ENCODE assay signal across 29 cellular contexts in genomic region chr2:222439692-222440091, GRCh38. TPM values are rescaled to one million over a fixed set of nuclear protein-coding genes. Genes with fewer than 3 reads are reported as not detected.
"Had no signal": no experiment of that assay in that cellular context is flagged by ENCODE, and none has a peak within 500 bp of the region (broad histone marks: within the 10 kb centered on the region; RNA-seq: fewer than 3 reads in every experiment).

No MANE protein-coding gene starts in this region.

- H3K4me3 ChIP-seq: breast epithelium, gastrocnemius medialis, hepatocyte, lung, pancreas, prostate gland, upper lobe of left lung, vagina had no signal

- H3K27ac Mint-ChIP-seq: activated naive CD4-positive, alpha-beta T cell treated with anti-CD3 and anti-CD28 coated beads, Interleukin-2, amount 50 U/mL, for 72 hours; activated T-cell treated with anti-CD3 and anti-CD28 coated beads, Interleukin-2, amount 50 U/mL, for 72 hours; stimulated activated effector memory CD8-positive, alpha-beta T cell treated with anti-CD3 and anti-CD28 coated beads, Interleukin-12 subunit alpha, Interleukin-12 subunit beta, amount 100 ng/mL, for 72 hours; stimulated activated naive CD8-positive, alpha-beta T cell treated with anti-CD3 and anti-CD28 coated beads, Interleukin-15, Interleukin-2, amounts not matched to agents 100 ng/mL and 50 ng/mL, for 24 hours had no signal

- H3K79me2 ChIP-seq: hepatocyte had no signal

- H3K36me3 ChIP-seq: breast epithelium, gastrocnemius medialis, pancreas, prostate gland, upper lobe of left lung, vagina had no signal

- H3K27me3 ChIP-seq: breast epithelium, gastrocnemius medialis, hepatocyte, pancreas, upper lobe of left lung, vagina had no signal

- H2AFZ ChIP-seq: hepatocyte had no signal

- H3K4me3 Mint-ChIP-seq: activated T-cell treated with anti-CD3 and anti-CD28 coated beads, Interleukin-2, amount 50 U/mL, for 72 hours; central memory CD8-positive, alpha-beta T cell; naive B cell; neural crest cell; stimulated activated effector memory CD8-positive, alpha-beta T cell treated with anti-CD3 and anti-CD28 coated beads, Interleukin-12 subunit alpha, Interleukin-12 subunit beta, amount 100 ng/mL, for 72 hours; stimulated activated naive CD8-positive, alpha-beta T cell treated with anti-CD3 and anti-CD28 coated beads, Interleukin-15, Interleukin-2, amounts not matched to agents 100 ng/mL and 50 ng/mL, for 24 hours had no signal

- H3K4me1 ChIP-seq: breast epithelium, gastrocnemius medialis, pancreas, prostate gland, vagina had no signal

- FAIRE-seq: pancreas, TTC549 had no signal

- ATAC-seq: activated naive CD4-positive, alpha-beta T cell treated with anti-CD3 and anti-CD28 coated beads, Interleukin-2, amount 50 U/mL, for 72 hours; activated T-cell treated with anti-CD3 and anti-CD28 coated beads, Interleukin-2, amount 50 U/mL, for 72 hours; gastrocnemius medialis; right cardiac atrium; stimulated activated effector memory CD8-positive, alpha-beta T cell treated with anti-CD3 and anti-CD28 coated beads, Interleukin-12 subunit alpha, Interleukin-12 subunit beta, amount 100 ng/mL, for 72 hours had no signal

- H3K27me3 Mint-ChIP-seq: central memory CD8-positive, alpha-beta T cell had no signal

- H3K4me1 Mint-ChIP-seq: central memory CD8-positive, alpha-beta T cell; naive B cell; stimulated activated effector memory CD8-positive, alpha-beta T cell treated with anti-CD3 and anti-CD28 coated beads, Interleukin-12 subunit alpha, Interleukin-12 subunit beta, amount 100 ng/mL, for 72 hours had no signal

- H3K4me2 ChIP-seq: hepatocyte had no signal

- H3K36me3 Mint-ChIP-seq: activated naive CD4-positive, alpha-beta T cell treated with anti-CD3 and anti-CD28 coated beads, Interleukin-2, amount 50 U/mL, for 72 hours; naive B cell; stimulated activated effector memory CD8-positive, alpha-beta T cell treated with anti-CD3 and anti-CD28 coated beads, Interleukin-12 subunit alpha, Interleukin-12 subunit beta, amount 100 ng/mL, for 72 hours had no signal

- DNase-seq: activated CD4-positive, alpha-beta T cell treated with anti-CD3 and anti-CD28 coated beads for 4 hours; activated CD4-positive, alpha-beta T cell treated with anti-CD3 and anti-CD28 coated beads, Interleukin-2, amount 50 U/mL, for 4 hours; activated naive CD4-positive, alpha-beta T cell; activated T-cell treated with anti-CD3 and anti-CD28 coated beads for 4 hours; activated T-cell treated with anti-CD3 and anti-CD28 coated beads, Interleukin-2, amount 50 U/mL, for 72 hours; dermis blood vessel endothelial cell; effector CD4-positive, alpha-beta T cell; gastrocnemius medialis; glutamatergic neuron; islet precursor cell; naive B cell; nucleus accumbens; pancreas; right cardiac atrium; stimulated activated CD4-positive, alpha-beta T cell treated with anti-CD3 and anti-CD28 coated beads, Interleukin-4, amount 100 ng/mL, for 24 hours; upper lobe of left lung had no signal

- H3K9me3 ChIP-seq: breast epithelium, gastrocnemius medialis, pancreas, prostate gland, upper lobe of left lung, vagina had no signal

- H3K9me3 Mint-ChIP-seq: central memory CD8-positive, alpha-beta T cell; stimulated activated effector memory CD8-positive, alpha-beta T cell treated with anti-CD3 and anti-CD28 coated beads, Interleukin-12 subunit alpha, Interleukin-12 subunit beta, amount 100 ng/mL, for 72 hours; stimulated activated naive CD8-positive, alpha-beta T cell treated with anti-CD3 and anti-CD28 coated beads, Interleukin-15, Interleukin-2, amounts not matched to agents 100 ng/mL and 50 ng/mL, for 24 hours had no signal

- H3K27ac ChIP-seq: breast epithelium, gastrocnemius medialis, hepatocyte, pancreas, prostate gland, upper lobe of left lung, vagina, VCaP had no signal

RNA-seq across cellular contexts. Expression of gene SGPP2, which starts 15.3 kb away (rescaled TPM):
- total RNA-seq: neural crest cell, skeletal muscle tissue had no signal
